Comparison of ENCODE assay signal across 10 cellular contexts in genomic region chr11:128502736-128503135, GRCh38.
DNase-seq lines count a peak whose midpoint lies in the region; ATAC-seq and TF ChIP-seq lines count a peak whose summit lies in the region.
"Had no signal": no experiment of that assay in that cellular context is flagged by ENCODE, and none has a peak within 500 bp of the region (broad histone marks: within the 10 kb centered on the region; RNA-seq: fewer than 3 reads in every experiment).

No MANE protein-coding gene starts in this region.

- H3K4ac ChIP-seq in trophoblast cell (ENCODE audit: low read depth, low read length), result no peak overlapping the region

- intact Hi-C loops in ovary (cut with DNase I), result no loop called here

- POLR2A ChIA-PET in RWPE1 (lab: Yijun Ruan, JAX; ENCODE audit: low non-redundant PET), result no interaction called here

- ATAC-seq in effector memory CD8-positive, alpha-beta T cell (replicated peaks), result no peak
- ATAC-seq in HG03159 (IDR thresholded peaks at IDR 0.05; ENCODE audit: unreplicated experiment) (no peak), GM18870 (IDR thresholded peaks at IDR 0.05; ENCODE audit: unreplicated experiment) (no peak)

- no peaks in the 10 kb centered on the region for H3K27me3 Mint-ChIP-seq in effector memory CD8-positive, alpha-beta T cell

- H3K9ac ChIP-seq in trophoblast cell (ENCODE audit: low read length), result no peak overlapping the region

- CTCF ChIA-PET in RWPE1 (lab: Yijun Ruan, JAX), result no interaction called here

- no CpG with 5 or more reads among the region's 4 CpGs for WGBS in trophoblast cell (ENCODE audit: extremely low coverage, insufficient coverage, insufficient read length)
- 45 to 54% (median 52%) methylated on average over 4 of the region's 4 CpGs for WGBS in ovary, 3 donors

- no peak overlapping the region for H3K23ac ChIP-seq in trophoblast cell (ENCODE audit: low read length)

- TF ChIP-seq POLR2A in ovary (IDR thresholded peaks at IDR 0.05), result no peak

- H3K9me3 ChIP-seq in trophoblast cell (ENCODE audit: insufficient read depth, low read depth, low read length) (no peaks in the 10 kb centered on the region), ovary (no peaks in the 10 kb centered on the region)
- H3K9me3 ChIP-seq: body of pancreas had no signal

- H2AFZ ChIP-seq in trophoblast cell (ENCODE audit: insufficient read depth, low read length, poor library complexity), result no peak overlapping the region

- peaks cover 8% of the 10 kb centered on the region for H3K79me2 ChIP-seq in trophoblast cell (ENCODE audit: control insufficient read depth, insufficient read depth, low read length, poor library complexity)

- H3K4me1 Mint-ChIP-seq in effector memory CD8-positive, alpha-beta T cell (ENCODE audit: low read depth in 2 of 2), result peaks cover 90 to 96% of the 10 kb centered on the region in 2 donors

- peak overlapping the region; percentile 96 for H3K4me3 Mint-ChIP-seq in effector memory CD8-positive, alpha-beta T cell
- H3K4me3 Mint-ChIP-seq: nephron progenitor cell had no signal

- H3K9me3 Mint-ChIP-seq in effector memory CD8-positive, alpha-beta T cell, result no peaks in the 10 kb centered on the region
- H3K9me3 Mint-ChIP-seq: nephron progenitor cell had no signal

- no peak overlapping the region for H3K14ac ChIP-seq in trophoblast cell (ENCODE audit: low read length)

- H4K8ac ChIP-seq in trophoblast cell (ENCODE audit: low read depth, low read length), result no peak overlapping the region

- H3K27ac Mint-ChIP-seq in effector memory CD8-positive, alpha-beta T cell, result peak overlapping the region; percentile 97

- peaks cover 6% of the 10 kb centered on the region for H3K79me1 ChIP-seq in trophoblast cell (ENCODE audit: low read length)

- DNase-seq in EH (ENCODE audit: low read depth) (peak; percentile 99), RWPE1 (ENCODE audit: low spot score) (peak; percentile 35), trophoblast cell (peak; percentile 30 to 43), ovary (no peak), globus pallidus (ENCODE audit: low spot score) (no peak)
- DNase-seq in effector memory CD8-positive, alpha-beta T cell, result no peak
- DNase-seq: nephron progenitor cell had no signal

- H3K4me1 ChIP-seq in trophoblast cell (ENCODE audit: control insufficient read depth in 1 of 2, insufficient read depth in 2 of 2, low read length in 2 of 2) (peaks cover 28 to 46% of the 10 kb centered on the region in 2 experiments), ovary (ENCODE audit: insufficient read depth) (peaks cover 31% of the 10 kb centered on the region)

- peak overlapping the region; percentile 70 for H3K27ac ChIP-seq in RWPE1
- peak overlapping the region; percentile 42 for H3K27ac ChIP-seq in trophoblast cell (ENCODE audit: low read depth, low read length)
- no peak overlapping the region for H3K27ac ChIP-seq in ovary

- H2BK5ac ChIP-seq in trophoblast cell (ENCODE audit: low read depth, low read length, poor library complexity), result no peak overlapping the region

- no peak overlapping the region for H2AK5ac ChIP-seq in trophoblast cell (ENCODE audit: low read length)

- H3K36me3 ChIP-seq in trophoblast cell (ENCODE audit: control insufficient read depth in 1 of 2, insufficient read depth in 2 of 2, low read length in 2 of 2) (peaks cover 21 to 22% of the 10 kb centered on the region in 2 experiments), ovary (no peaks in the 10 kb centered on the region)

- H3K4me3 ChIP-seq in trophoblast cell (ENCODE audit: low read depth, low read length) (no peak overlapping the region), ovary (no peak overlapping the region)
- H3K4me3 ChIP-seq: body of pancreas had no signal

- no peaks in the 10 kb centered on the region for H3K27me3 ChIP-seq in trophoblast cell (ENCODE audit: insufficient read depth, low read length)
- H3K27me3 ChIP-seq in ovary, result no peaks in the 10 kb centered on the region
- H3K27me3 ChIP-seq: body of pancreas had no signal

- no peak overlapping the region for H3K18ac ChIP-seq in trophoblast cell (ENCODE audit: low read length)

- no peak overlapping the region for H2BK120ac ChIP-seq in trophoblast cell (ENCODE audit: insufficient read depth, low read length, poor library complexity)

- TF ChIP-seq EP300 in ovary (IDR thresholded peaks at IDR 0.05), result no peak

- H4K12ac ChIP-seq in trophoblast cell (ENCODE audit: low read depth, low read length), result no peak overlapping the region

- H2BK12ac ChIP-seq in trophoblast cell (ENCODE audit: low read length), result no peak overlapping the region

- peaks cover 92% of the 10 kb centered on the region for H3K36me3 Mint-ChIP-seq in effector memory CD8-positive, alpha-beta T cell (ENCODE audit: insufficient read depth)

- TF ChIP-seq CTCF in RWPE1 (conservative IDR thresholded peaks at IDR 0.05; ENCODE audit: low read depth) (no peak), ovary (IDR thresholded peaks at IDR 0.05) (no peak)

- H3K4me2 ChIP-seq in trophoblast cell (ENCODE audit: low read length), result no peak overlapping the region

- H4K91ac ChIP-seq in trophoblast cell (ENCODE audit: low read depth, low read length), result no peak overlapping the region

Comparison
In these comparisons a context has a peak if more than half of its experiments do, and no peak if none do; other contexts are left out.
1. DNase-seq: peak in EH (single experiment), RWPE1 (single experiment) and trophoblast cell (2 of 2); none in effector memory CD8-positive, alpha-beta T cell (0 of 3), ovary (0 of 5) and globus pallidus (single experiment).
2. H3K27ac ChIP-seq: peak in RWPE1 (single experiment) and trophoblast cell (single experiment); none in ovary (0 of 2).